6 cellular contexts compared by ENCODE assay signal in the genomic region with DNA sequence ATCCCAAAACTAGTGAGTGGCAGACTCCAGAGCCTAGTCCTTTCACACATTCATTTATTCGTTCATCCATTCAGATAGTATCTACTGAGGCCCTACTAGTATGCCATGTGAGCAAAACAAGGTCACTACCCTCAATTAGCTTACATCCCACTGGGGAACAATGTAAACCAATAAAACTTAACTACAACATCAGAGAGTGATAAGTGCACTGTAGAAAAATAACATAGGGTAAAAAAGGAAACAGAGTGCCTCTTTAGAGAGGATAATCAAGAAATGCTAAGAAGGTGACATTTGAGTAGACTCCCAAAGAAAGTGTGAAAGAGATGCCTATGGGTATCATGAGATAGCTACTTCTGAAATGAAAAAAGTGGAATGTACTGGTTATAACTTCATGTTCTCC.
"Had no signal": no experiment of that assay in that cellular context is flagged by ENCODE, and none has a peak within 500 bp of the region (broad histone marks: within the 10 kb centered on the region; RNA-seq: fewer than 3 reads in every experiment).

No MANE protein-coding gene starts in this region.

- H3K4me1 Mint-ChIP-seq: GM23338 had no signal

- H3K4me3 Mint-ChIP-seq: GM23338, H9 had no signal

- DNase-seq: H9, HCEC 1CT, IMR-90, KG1 had no signal

- H3K4me3 ChIP-seq: GM23338, K562 had no signal

- ATAC-seq: GM23338, K562 had no signal

- H3K27ac Mint-ChIP-seq: GM23338, H9 had no signal
